Comparison of ENCODE assay signal across 7 cellular contexts in the genomic region with DNA sequence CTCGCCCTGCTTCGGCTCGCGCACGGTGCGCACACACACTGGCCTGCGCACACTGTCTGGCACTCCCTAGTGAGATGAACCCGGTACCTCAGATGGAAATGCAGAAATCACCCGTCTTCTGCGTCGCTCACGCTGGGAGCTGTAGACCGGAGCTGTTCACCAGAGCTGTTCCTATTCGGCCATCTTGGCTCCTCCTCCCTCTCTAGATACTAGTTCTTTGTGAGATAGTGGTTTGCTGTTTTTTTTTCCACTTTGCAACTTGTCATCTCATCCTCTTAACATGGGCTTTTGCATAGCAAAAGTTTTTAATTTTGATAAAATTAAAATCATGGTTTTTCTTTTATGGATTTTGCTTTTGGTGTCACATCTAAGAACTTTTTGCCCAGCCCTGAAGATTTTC. TPM values are rescaled to one million over a fixed set of nuclear protein-coding genes. Genes with fewer than 3 reads are reported as not detected.
DNase-seq lines count a peak whose midpoint lies in the region; TF ChIP-seq lines count a peak whose summit lies in the region.
"Not testable (repeated sequence)": the region's sequence is repeated elsewhere in the genome, so short reads cannot be mapped to it uniquely, and the experiment has no call there.

No MANE protein-coding gene starts in this region.

- not testable (repeated sequence) for H3K4me1 ChIP-seq in HUES6 (ENCODE audit: control insufficient read depth, insufficient read depth, low read length); endodermal cell (ENCODE audit: control insufficient read depth, insufficient read depth, low read length)

- H3K27me3 Mint-ChIP-seq in endodermal cell (ENCODE audit: insufficient read depth); mesothelial cell of epicardium (ENCODE audit: low read depth); progenitor cell of endocrine pancreas: not testable (repeated sequence)

- H3K9me3 Mint-ChIP-seq in endodermal cell (peaks cover 17% of the 10 kb centered on the region), mesothelial cell of epicardium (peaks cover 30% of the 10 kb centered on the region), progenitor cell of endocrine pancreas (ENCODE audit: low read depth) (peaks cover 31% of the 10 kb centered on the region)

- H3K9me3 ChIP-seq in HUES6 (ENCODE audit: control insufficient read depth, insufficient read depth, low read depth, low read length); endodermal cell (ENCODE audit: control insufficient read depth, low read length): not testable (repeated sequence)

- not testable (repeated sequence) for TF ChIP-seq CTCF in endodermal cell (conservative IDR thresholded peaks at IDR 0.05); mesothelial cell of epicardium (IDR thresholded peaks at IDR 0.05; ENCODE audit: unreplicated experiment); progenitor cell of endocrine pancreas (IDR thresholded peaks at IDR 0.05; ENCODE audit: unreplicated experiment)

- not testable (repeated sequence) for H3K36me3 Mint-ChIP-seq in endodermal cell (ENCODE audit: low read depth); mesothelial cell of epicardium; progenitor cell of endocrine pancreas (ENCODE audit: insufficient read depth)

- H3K4me3 ChIP-seq in HUES6 (ENCODE audit: low read depth, low read length) = peak overlapping the region; percentile 48
- H3K4me3 ChIP-seq in endodermal cell (ENCODE audit: low read length) = not testable (repeated sequence)

- DNase-seq in ELF-1 (ENCODE audit: low read depth, low spot score) (peak; percentile 63), NCI-H2227 treated with DMSO at 0.1 percent for 48 hours (lab: John Stamatoyannopoulos, UW) (peak; percentile 12), NCI-H748 treated with DMSO at 0.1 percent for 48 hours (lab: John Stamatoyannopoulos, UW) (peak; percentile 19)
- DNase-seq in endodermal cell; mesothelial cell of epicardium (ENCODE audit: low spot score in 2 of 2, unreplicated experiment in 2 of 2); progenitor cell of endocrine pancreas (ENCODE audit: low spot score, unreplicated experiment): not testable (repeated sequence)

- peak overlapping the region; percentile 77 for H3K27ac Mint-ChIP-seq in endodermal cell
- H3K27ac Mint-ChIP-seq in mesothelial cell of epicardium, progenitor cell of endocrine pancreas: not testable (repeated sequence)

- H3K27me3 ChIP-seq in HUES6 (ENCODE audit: control insufficient read depth, insufficient read depth, low read length); endodermal cell (ENCODE audit: control insufficient read depth, insufficient read depth, low read length, poor library complexity, severe bottlenecking): not testable (repeated sequence)

- H3K27ac ChIP-seq in HUES6 (ENCODE audit: low read depth, low read length); endodermal cell (ENCODE audit: low read depth, low read length): not testable (repeated sequence)

- peak overlapping the region; percentile 58 for H3K9ac ChIP-seq in HUES6 (ENCODE audit: low read length)
- H3K9ac ChIP-seq in endodermal cell (ENCODE audit: extremely low read depth, low read length, poor library complexity, severe bottlenecking) = not testable (repeated sequence)

- WGBS in endodermal cell (ENCODE audit: insufficient coverage in 1 of 2, insufficient read length in 1 of 2), 2 experiments = 60% methylated on average over 1 of the region's 14 CpGs; no CpG with 5 or more reads in 1 of the 2 experiments

- not testable (repeated sequence) for H3K4me1 Mint-ChIP-seq in endodermal cell; mesothelial cell of epicardium; progenitor cell of endocrine pancreas (ENCODE audit: low read depth)

- H3K36me3 ChIP-seq in HUES6 (ENCODE audit: control insufficient read depth, insufficient read depth, low read length); endodermal cell (ENCODE audit: control insufficient read depth, insufficient read depth, low read length): not testable (repeated sequence)

- H3K4me3 Mint-ChIP-seq in endodermal cell (peak overlapping the region; percentile 47), mesothelial cell of epicardium (peak overlapping the region; percentile 37), progenitor cell of endocrine pancreas (ENCODE audit: low read depth) (peak overlapping the region; percentile 38)

RNA-seq across cellular contexts. Expression of gene IL20RB, which starts 11.8 kb away (rescaled TPM):
- total RNA-seq in endodermal cell = 1 to 10 TPM; 1.7 to 2.1 TPM
- polyA plus RNA-seq in endodermal cell (2013, experiment 1 of 2) = 1.2 TPM
- polyA plus RNA-seq in endodermal cell (2013, experiment 2 of 2) = 0.99 TPM
- total RNA-seq in mesothelial cell of epicardium = 0.86 to 1.8 TPM (median 1.6 TPM) in 3 replicates
- 0.62 and 1.7 TPM in 2 replicates for total RNA-seq in progenitor cell of endocrine pancreas
